ENCODE assay signal across 1 cellular context in the genomic region with DNA sequence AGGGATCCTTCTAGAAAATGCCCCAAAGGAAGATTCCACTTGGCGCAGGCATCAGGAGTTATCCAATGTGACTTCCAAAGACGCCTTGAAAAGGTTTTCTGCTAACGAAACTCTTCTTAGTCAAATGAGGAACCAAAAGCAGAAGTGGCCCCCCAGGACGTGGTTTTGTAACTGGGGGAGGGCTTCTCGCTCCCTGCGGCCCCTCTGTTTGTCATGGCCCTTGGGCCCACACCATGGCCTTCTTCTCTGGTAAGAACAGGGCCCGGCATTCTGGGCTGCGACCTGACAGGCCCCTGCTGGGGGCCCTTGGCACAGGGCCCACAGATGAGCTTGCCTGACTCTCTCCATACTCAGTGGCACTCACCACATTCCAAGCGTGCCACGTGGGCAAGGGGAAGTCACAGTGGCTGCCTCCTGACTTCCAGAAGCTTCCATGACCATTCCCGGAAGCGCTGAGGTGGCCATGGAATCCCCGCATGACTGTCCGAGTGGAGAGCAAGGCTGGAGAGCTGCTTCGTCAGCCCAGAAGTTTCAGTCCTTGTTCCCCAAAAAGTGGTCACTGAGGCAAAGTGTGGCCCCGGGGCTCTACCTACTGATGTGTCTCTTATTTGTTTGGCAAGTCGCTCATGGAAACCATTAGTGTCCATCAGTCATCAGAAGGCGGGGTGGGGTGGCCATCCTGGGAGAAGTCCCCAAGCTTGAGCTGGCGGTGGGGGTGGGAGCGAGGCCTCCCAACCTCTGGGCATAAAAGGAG.
TF ChIP-seq lines count a peak whose summit lies in the region.

No MANE protein-coding gene starts in this region.

TF ChIP-seq in WTC11, 78 proteins besides CTCF, POLR2A, EP300 and RAD21 (continued from another document):
- TF ChIP-seq PREB (CRISPR knock-in tag; IDR thresholded peaks at IDR 0.05; ENCODE audit: borderline replicate concordance) = no peak
